16 cellular contexts compared by ENCODE assay signal in the genomic region with DNA sequence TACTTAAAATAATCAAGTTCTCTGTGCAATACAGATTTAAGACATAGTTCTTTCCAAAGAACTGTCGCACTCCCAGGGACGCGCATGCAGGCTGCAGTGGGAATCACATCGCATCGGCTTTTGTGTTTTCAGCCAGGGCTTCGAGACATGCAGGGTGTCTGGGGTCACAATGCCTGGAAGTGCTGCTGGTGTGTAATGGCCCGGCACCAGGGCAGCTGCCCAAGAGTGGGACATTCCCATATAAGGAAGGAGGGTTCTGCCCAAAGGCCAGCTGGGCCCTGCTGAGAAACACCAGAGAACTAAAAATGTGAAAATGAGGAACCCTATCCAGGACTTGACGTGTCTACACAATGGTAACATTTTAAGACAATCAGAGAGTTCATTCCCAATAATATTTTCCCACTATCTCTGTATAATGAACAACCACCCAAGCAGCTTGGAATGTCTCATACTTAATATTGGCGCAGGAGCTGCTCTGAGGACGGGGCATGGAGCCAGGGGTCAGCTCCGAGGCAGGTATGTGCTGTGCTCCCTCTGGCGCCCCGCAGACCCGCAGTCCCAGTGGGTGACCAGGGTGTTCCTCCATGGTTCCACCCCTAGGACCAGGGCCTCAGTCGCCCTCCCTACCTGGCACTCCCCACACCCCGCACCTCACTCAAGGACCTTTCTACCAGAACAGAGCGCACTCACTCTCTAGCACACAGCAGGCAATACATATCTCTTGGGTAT. TPM values are rescaled to one million over a fixed set of nuclear protein-coding genes. Genes with fewer than 3 reads are reported as not detected.
"Had no signal": no experiment of that assay in that cellular context is flagged by ENCODE, and none has a peak within 500 bp of the region (broad histone marks: within the 10 kb centered on the region; RNA-seq: fewer than 3 reads in every experiment).

No MANE protein-coding gene starts in this region.

- H3K27ac Mint-ChIP-seq: activated B cell treated with CpG ODN at 0.5 μM for 24 hours; activated naive CD4-positive, alpha-beta T cell treated with anti-CD3 and anti-CD28 coated beads, Interleukin-2, amount 50 U/mL, for 72 hours; memory B cell; natural killer cell treated with Interleukin-12 subunit alpha and Interleukin-12 subunit beta and Interleukin-15 and Interleukin-18, amount 100 ng/mL, for 72 hours; T-helper 1 cell treated with Interleukin-12 subunit alpha and Interleukin-12 subunit beta and Interleukin-4 antibody, amounts not matched to agents 30 μg/mL and 1 μg/mL, for 36 hours had no signal

- H3K4me3 ChIP-seq: esophagus squamous epithelium, transverse colon had no signal

- ATAC-seq: activated naive CD4-positive, alpha-beta T cell treated with anti-CD3 and anti-CD28 coated beads, Interleukin-2, amount 50 U/mL, for 72 hours; left colon; natural killer cell treated with Interleukin-12 subunit alpha and Interleukin-12 subunit beta and Interleukin-15 and Interleukin-18, amount 100 ng/mL, for 72 hours; SK-N-SH treated with all-trans-retinoic acid at 6 μM for 48 hours had no signal

- H3K27me3 ChIP-seq: brain microvascular endothelial cell, esophagus squamous epithelium, transverse colon had no signal

- DNase-seq: activated B cell treated with CpG ODN at 0.5 μM for 24 hours; activated CD4-positive, alpha-beta T cell treated with anti-CD3 and anti-CD28 coated beads, Interleukin-2, amount 50 U/mL, for 1 hour; activated T-cell treated with anti-CD3 and anti-CD28 coated beads, Interleukin-2, amount 50 U/mL, for 1 hour; amniotic stem cell; brain microvascular endothelial cell; esophagus squamous epithelium; foreskin fibroblast; glutamatergic neuron; left colon; stimulated activated CD4-positive, alpha-beta T cell treated with anti-CD3 and anti-CD28 coated beads, Interleukin-4, amount 100 ng/mL, for 4 hours; transverse colon had no signal

- H3K27ac ChIP-seq: brain microvascular endothelial cell, esophagus squamous epithelium, transverse colon had no signal

- H3K27me3 Mint-ChIP-seq: natural killer cell treated with Interleukin-12 subunit alpha and Interleukin-12 subunit beta and Interleukin-15 and Interleukin-18, amount 100 ng/mL, for 72 hours had no signal

- H3K36me3 Mint-ChIP-seq: activated naive CD4-positive, alpha-beta T cell treated with anti-CD3 and anti-CD28 coated beads, Interleukin-2, amount 50 U/mL, for 72 hours; natural killer cell treated with Interleukin-12 subunit alpha and Interleukin-12 subunit beta and Interleukin-15 and Interleukin-18, amount 100 ng/mL, for 72 hours had no signal

- H3K4me3 Mint-ChIP-seq: activated B cell treated with CpG ODN at 0.5 μM for 24 hours; memory B cell; natural killer cell treated with Interleukin-12 subunit alpha and Interleukin-12 subunit beta and Interleukin-15 and Interleukin-18, amount 100 ng/mL, for 72 hours; T-helper 1 cell treated with Interleukin-12 subunit alpha and Interleukin-12 subunit beta and Interleukin-4 antibody, amounts not matched to agents 30 μg/mL and 1 μg/mL, for 36 hours had no signal

- H3K9me3 Mint-ChIP-seq: activated B cell treated with CpG ODN at 0.5 μM for 24 hours; activated naive CD4-positive, alpha-beta T cell treated with anti-CD3 and anti-CD28 coated beads, Interleukin-2, amount 50 U/mL, for 72 hours; memory B cell; natural killer cell treated with Interleukin-12 subunit alpha and Interleukin-12 subunit beta and Interleukin-15 and Interleukin-18, amount 100 ng/mL, for 72 hours; T-helper 1 cell treated with Interleukin-12 subunit alpha and Interleukin-12 subunit beta and Interleukin-4 antibody, amounts not matched to agents 30 μg/mL and 1 μg/mL, for 36 hours had no signal

- H3K9me3 ChIP-seq: esophagus squamous epithelium, transverse colon had no signal

RNA-seq across cellular contexts. Expression of gene BIK, which starts 21.4 kb away (rescaled TPM):
- total RNA-seq: natural killer cell treated with Interleukin-12 subunit alpha and Interleukin-12 subunit beta and Interleukin-15 and Interleukin-18, amount 100 ng/mL, for 72 hours had no signal
